ENCODE assay signal across 1 cellular context in genomic region chr16:8963010-8963824, GRCh38.
TF ChIP-seq lines count a peak whose summit lies in the region.

No MANE protein-coding gene starts in this region.

TF ChIP-seq in GM23338, 12 proteins besides CTCF, POLR2A, EP300 and RAD21 (continued from another document):
- TF ChIP-seq, protein P1, sequence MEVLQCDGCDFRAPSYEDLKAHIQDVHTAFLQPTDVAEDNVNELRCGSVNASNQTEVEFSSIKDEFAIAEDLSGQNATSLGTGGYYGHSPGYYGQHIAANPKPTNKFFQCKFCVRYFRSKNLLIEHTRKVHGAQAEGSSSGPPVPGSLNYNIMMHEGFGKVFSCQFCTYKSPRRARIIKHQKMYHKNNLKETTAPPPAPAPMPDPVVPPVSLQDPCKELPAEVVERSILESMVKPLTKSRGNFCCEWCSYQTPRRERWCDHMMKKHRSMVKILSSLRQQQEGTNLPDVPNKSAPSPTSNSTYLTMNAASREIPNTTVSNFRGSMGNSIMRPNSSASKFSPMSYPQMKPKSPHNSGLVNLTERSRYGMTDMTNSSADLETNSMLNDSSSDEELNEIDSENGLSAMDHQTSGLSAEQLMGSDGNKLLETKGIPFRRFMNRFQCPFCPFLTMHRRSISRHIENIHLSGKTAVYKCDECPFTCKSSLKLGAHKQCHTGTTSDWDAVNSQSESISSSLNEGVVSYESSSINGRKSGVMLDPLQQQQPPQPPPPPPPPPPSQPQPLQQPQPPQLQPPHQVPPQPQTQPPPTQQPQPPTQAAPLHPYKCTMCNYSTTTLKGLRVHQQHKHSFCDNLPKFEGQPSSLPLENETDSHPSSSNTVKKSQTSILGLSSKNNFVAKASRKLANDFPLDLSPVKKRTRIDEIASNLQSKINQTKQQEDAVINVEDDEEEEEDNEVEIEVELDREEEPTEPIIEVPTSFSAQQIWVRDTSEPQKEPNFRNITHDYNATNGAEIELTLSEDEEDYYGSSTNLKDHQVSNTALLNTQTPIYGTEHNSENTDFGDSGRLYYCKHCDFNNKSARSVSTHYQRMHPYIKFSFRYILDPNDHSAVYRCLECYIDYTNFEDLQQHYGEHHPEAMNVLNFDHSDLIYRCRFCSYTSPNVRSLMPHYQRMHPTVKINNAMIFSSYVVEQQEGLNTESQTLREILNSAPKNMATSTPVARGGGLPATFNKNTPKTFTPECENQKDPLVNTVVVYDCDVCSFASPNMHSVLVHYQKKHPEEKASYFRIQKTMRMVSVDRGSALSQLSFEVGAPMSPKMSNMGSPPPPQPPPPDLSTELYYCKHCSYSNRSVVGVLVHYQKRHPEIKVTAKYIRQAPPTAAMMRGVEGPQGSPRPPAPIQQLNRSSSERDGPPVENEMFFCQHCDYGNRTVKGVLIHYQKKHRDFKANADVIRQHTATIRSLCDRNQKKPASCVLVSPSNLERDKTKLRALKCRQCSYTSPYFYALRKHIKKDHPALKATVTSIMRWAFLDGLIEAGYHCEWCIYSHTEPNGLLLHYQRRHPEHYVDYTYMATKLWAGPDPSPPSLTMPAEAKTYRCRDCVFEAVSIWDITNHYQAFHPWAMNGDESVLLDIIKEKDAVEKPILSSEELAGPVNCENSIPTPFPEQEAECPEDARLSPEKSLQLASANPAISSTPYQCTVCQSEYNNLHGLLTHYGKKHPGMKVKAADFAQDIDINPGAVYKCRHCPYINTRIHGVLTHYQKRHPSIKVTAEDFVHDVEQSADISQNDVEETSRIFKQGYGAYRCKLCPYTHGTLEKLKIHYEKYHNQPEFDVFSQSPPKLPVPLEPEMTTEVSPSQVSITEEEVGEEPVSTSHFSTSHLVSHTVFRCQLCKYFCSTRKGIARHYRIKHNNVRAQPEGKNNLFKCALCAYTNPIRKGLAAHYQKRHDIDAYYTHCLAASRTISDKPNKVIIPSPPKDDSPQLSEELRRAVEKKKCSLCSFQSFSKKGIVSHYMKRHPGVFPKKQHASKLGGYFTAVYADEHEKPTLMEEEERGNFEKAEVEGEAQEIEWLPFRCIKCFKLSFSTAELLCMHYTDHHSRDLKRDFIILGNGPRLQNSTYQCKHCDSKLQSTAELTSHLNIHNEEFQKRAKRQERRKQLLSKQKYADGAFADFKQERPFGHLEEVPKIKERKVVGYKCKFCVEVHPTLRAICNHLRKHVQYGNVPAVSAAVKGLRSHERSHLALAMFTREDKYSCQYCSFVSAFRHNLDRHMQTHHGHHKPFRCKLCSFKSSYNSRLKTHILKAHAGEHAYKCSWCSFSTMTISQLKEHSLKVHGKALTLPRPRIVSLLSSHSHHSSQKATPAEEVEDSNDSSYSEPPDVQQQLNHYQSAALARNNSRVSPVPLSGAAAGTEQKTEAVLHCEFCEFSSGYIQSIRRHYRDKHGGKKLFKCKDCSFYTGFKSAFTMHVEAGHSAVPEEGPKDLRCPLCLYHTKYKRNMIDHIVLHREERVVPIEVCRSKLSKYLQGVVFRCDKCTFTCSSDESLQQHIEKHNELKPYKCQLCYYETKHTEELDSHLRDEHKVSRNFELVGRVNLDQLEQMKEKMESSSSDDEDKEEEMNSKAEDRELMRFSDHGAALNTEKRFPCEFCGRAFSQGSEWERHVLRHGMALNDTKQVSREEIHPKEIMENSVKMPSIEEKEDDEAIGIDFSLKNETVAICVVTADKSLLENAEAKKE (CRISPR knock-in tag; IDR thresholded peaks at IDR 0.05) = no peak
- TF ChIP-seq ZNF331 (CRISPR knock-in tag; IDR thresholded peaks at IDR 0.05; ENCODE audit: low read depth) (no peak), STAT1 (IDR thresholded peaks at IDR 0.05; ENCODE audit: unreplicated experiment) (no peak), EZH2 (IDR thresholded peaks at IDR 0.05; ENCODE audit: low read depth, unreplicated experiment) (no peak)
